19 cellular contexts compared by ENCODE assay signal in genomic region chr1:220226752-220227151, GRCh38. TPM values are rescaled to one million over a fixed set of nuclear protein-coding genes. Genes with fewer than 3 reads are reported as not detected.
A peak's percentile ranks its signal among the peaks of the same experiment; 100 is the strongest.
DNase-seq lines count a peak whose midpoint lies in the region; ATAC-seq and TF ChIP-seq lines count a peak whose summit lies in the region.
"Had no signal": no experiment of that assay in that cellular context is flagged by ENCODE, and none has a peak within 500 bp of the region (broad histone marks: within the 10 kb centered on the region; RNA-seq: fewer than 3 reads in every experiment).

No MANE protein-coding gene starts in this region.

- no peaks in the 10 kb centered on the region for H3K27me3 ChIP-seq in ovary
- H3K27me3 ChIP-seq: BLaER1 treated with 17β-estradiol and CSF1 and Interleukin-3, amounts not matched to agents 10 nM and 100 nM; MG63 had no signal

- TF ChIP-seq CTCF in type B pancreatic cell (conservative IDR thresholded peaks at IDR 0.05) (no peak), ovary (IDR thresholded peaks at IDR 0.05) (no peak)

- in situ Hi-C loops in KBM-7 (cut with MboI; ENCODE audit: low pct_unique_long_range_greater_than_20kb, low sequenced_read_pairs), result no loop called here

- intact Hi-C loops in ovary (cut with DNase I), result no loop called here

- DNase-seq in SIG-M5 treated with dmso at 0.1 percent for 504 hours (lab: John Stamatoyannopoulos, UW; ENCODE audit: unreplicated experiment), result peak; percentile 23
- no peak for DNase-seq in SIG-M5 (lab: John Stamatoyannopoulos, UW)
- DNase-seq in KBM-7, result peak; percentile 23
- no peak for DNase-seq in T-helper 17 cell
- DNase-seq in type B pancreatic cell (ENCODE audit: extremely low spot score, unreplicated experiment), result no peak
- DNase-seq in midbrain (lab: John Stamatoyannopoulos, UW), result no peak
- DNase-seq in ovary, result no peak
- DNase-seq: COR-L47, DMS53, HCEC 1CT, MG63, NCI-H187 treated with DMSO at 0.1 percent for 48 hours, NCI-H526 treated with DMSO at 0.1 percent for 48 hours, T-helper 1 cell had no signal

- H3K4me1 ChIP-seq in ovary (ENCODE audit: insufficient read depth), result no peaks in the 10 kb centered on the region

- no peak for ATAC-seq in T-helper 17 cell
- no peak for ATAC-seq in stimulated activated memory B cell treated with anti-CD40 and anti-IgM and Interleukin-4, amounts not matched to agents 10 μg/mL and 1 μg/mL and 100 μg/mL, for 72 hours
- ATAC-seq: Panc1 had no signal

- H3K27ac Mint-ChIP-seq in T-helper 17 cell (peak overlapping the region; percentile 16), type B pancreatic cell (no peak overlapping the region)
- H3K27ac Mint-ChIP-seq in stimulated activated memory B cell treated with anti-CD40 and anti-IgM and Interleukin-4, amounts not matched to agents 10 μg/mL and 1 μg/mL and 100 μg/mL, for 72 hours, result peak overlapping the region; percentile 92

- no peak overlapping the region for H3K27ac ChIP-seq in ovary
- H3K27ac ChIP-seq: BLaER1 treated with 17β-estradiol and CSF1 and Interleukin-3, amounts not matched to agents 10 nM and 100 nM; KMS-11; SK-N-MC had no signal

- WGBS in ovary, 3 donors, result 90 to 94% (median 93%) methylated on average over 3 of the region's 3 CpGs

- H3K4me1 Mint-ChIP-seq in T-helper 17 cell (peaks cover 44% of the 10 kb centered on the region), type B pancreatic cell (ENCODE audit: unreplicated experiment) (peaks cover 9% of the 10 kb centered on the region)
- peaks cover 59% of the 10 kb centered on the region for H3K4me1 Mint-ChIP-seq in stimulated activated memory B cell treated with anti-CD40 and anti-IgM and Interleukin-4, amounts not matched to agents 10 μg/mL and 1 μg/mL and 100 μg/mL, for 72 hours

- no peak for TF ChIP-seq POLR2A in ovary (IDR thresholded peaks at IDR 0.05)

- H3K9me3 ChIP-seq in T-helper 17 cell (ENCODE audit: control insufficient read depth, low read length, poor library complexity, severe bottlenecking), result no peaks in the 10 kb centered on the region
- H3K9me3 ChIP-seq in ovary, result no peaks in the 10 kb centered on the region
- H3K9me3 ChIP-seq: BLaER1 treated with 17β-estradiol and CSF1 and Interleukin-3, amounts not matched to agents 10 nM and 100 nM; MG63 had no signal

- no peaks in the 10 kb centered on the region for H3K9me3 Mint-ChIP-seq in stimulated activated memory B cell treated with anti-CD40 and anti-IgM and Interleukin-4, amounts not matched to agents 10 μg/mL and 1 μg/mL and 100 μg/mL, for 72 hours
- no peaks in the 10 kb centered on the region for H3K9me3 Mint-ChIP-seq in type B pancreatic cell

- H3K4me3 ChIP-seq in ovary, result no peak overlapping the region
- H3K4me3 ChIP-seq: BLaER1 treated with 17β-estradiol and CSF1 and Interleukin-3, amounts not matched to agents 10 nM and 100 nM; MG63; SK-N-MC had no signal

- no peaks in the 10 kb centered on the region for H3K27me3 Mint-ChIP-seq in T-helper 17 cell
- no peaks in the 10 kb centered on the region for H3K27me3 Mint-ChIP-seq in stimulated activated memory B cell treated with anti-CD40 and anti-IgM and Interleukin-4, amounts not matched to agents 10 μg/mL and 1 μg/mL and 100 μg/mL, for 72 hours
- H3K27me3 Mint-ChIP-seq in type B pancreatic cell, result no peaks in the 10 kb centered on the region

- H3K4me3 Mint-ChIP-seq in T-helper 17 cell (no peak overlapping the region), type B pancreatic cell (no peak overlapping the region)
- H3K4me3 Mint-ChIP-seq in stimulated activated memory B cell treated with anti-CD40 and anti-IgM and Interleukin-4, amounts not matched to agents 10 μg/mL and 1 μg/mL and 100 μg/mL, for 72 hours, result no peak overlapping the region

- TF ChIP-seq EP300 in ovary (IDR thresholded peaks at IDR 0.05), result no peak

- H3K36me3 ChIP-seq in ovary, result no peaks in the 10 kb centered on the region

- H3K36me3 Mint-ChIP-seq in T-helper 17 cell (ENCODE audit: low read depth) (peaks cover 5% of the 10 kb centered on the region), type B pancreatic cell (peaks cover 20% of the 10 kb centered on the region)
- H3K36me3 Mint-ChIP-seq in stimulated activated memory B cell treated with anti-CD40 and anti-IgM and Interleukin-4, amounts not matched to agents 10 μg/mL and 1 μg/mL and 100 μg/mL, for 72 hours, result peaks cover 65% of the 10 kb centered on the region

RNA-seq across cellular contexts. Expression of gene RAB3GAP2, which starts 45.5 kb away (rescaled TPM):
- total RNA-seq in T-helper 17 cell, result 10 to 100 TPM; 46.6 to 49.1 TPM
- 42.1 and 51.2 TPM in 2 replicates for total RNA-seq in type B pancreatic cell (ENCODE audit: low replicate concordance)
- total RNA-seq in ovary, result 10 to 100 TPM; 18.0 to 33.4 (median 27.2) TPM
- polyA plus RNA-seq in ovary, result 10 to 100 TPM in 1 of 2 donors, 1 to 10 TPM in 1; 7.6 to 14.9 TPM

Comparison
In these comparisons a context has a peak if more than half of its experiments do, and no peak if none do; other contexts are left out.
1. DNase-seq: peak in SIG-M5 treated with dmso at 0.1 percent for 504 hours (single experiment) and KBM-7 (single experiment); none in SIG-M5 (single experiment), T-helper 17 cell (0 of 3), type B pancreatic cell (single experiment), midbrain (single experiment) and ovary (0 of 5).